Comparison of ENCODE assay signal across 1 cellular context in the genomic region with DNA sequence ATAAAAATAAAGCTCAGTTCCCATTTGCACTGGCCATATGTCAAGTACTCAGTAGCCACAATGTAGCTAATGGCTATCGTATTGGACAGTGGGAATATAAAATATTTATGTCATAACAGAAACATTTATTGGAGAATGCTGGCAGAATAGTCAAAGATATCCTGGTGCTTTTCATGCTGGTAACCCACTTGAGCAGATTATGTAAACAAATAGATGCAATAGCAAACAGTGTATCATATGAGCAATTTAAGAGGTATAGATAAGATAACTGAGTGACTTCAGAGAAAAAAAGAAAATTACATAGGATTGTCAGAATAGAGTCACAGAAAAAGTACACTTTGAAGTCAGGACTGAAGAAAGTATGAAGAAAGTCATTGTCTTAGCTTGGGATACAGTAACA.
A peak's percentile ranks its signal among the peaks of the same experiment; 100 is the strongest.
TF ChIP-seq lines count a peak whose summit lies in the region.

No MANE protein-coding gene starts in this region.

TF ChIP-seq in HEK293, 187 proteins besides CTCF, POLR2A, EP300 and RAD21 (continued from another document):
- TF ChIP-seq, protein P1, sequence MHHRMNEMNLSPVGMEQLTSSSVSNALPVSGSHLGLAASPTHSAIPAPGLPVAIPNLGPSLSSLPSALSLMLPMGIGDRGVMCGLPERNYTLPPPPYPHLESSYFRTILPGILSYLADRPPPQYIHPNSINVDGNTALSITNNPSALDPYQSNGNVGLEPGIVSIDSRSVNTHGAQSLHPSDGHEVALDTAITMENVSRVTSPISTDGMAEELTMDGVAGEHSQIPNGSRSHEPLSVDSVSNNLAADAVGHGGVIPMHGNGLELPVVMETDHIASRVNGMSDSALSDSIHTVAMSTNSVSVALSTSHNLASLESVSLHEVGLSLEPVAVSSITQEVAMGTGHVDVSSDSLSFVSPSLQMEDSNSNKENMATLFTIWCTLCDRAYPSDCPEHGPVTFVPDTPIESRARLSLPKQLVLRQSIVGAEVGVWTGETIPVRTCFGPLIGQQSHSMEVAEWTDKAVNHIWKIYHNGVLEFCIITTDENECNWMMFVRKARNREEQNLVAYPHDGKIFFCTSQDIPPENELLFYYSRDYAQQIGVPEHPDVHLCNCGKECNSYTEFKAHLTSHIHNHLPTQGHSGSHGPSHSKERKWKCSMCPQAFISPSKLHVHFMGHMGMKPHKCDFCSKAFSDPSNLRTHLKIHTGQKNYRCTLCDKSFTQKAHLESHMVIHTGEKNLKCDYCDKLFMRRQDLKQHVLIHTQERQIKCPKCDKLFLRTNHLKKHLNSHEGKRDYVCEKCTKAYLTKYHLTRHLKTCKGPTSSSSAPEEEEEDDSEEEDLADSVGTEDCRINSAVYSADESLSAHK (tag by site-specific recombination; IDR thresholded peaks at IDR 0.05) = peak; percentile 39; the same call in 1 of the 2 replicates
- TF ChIP-seq ZNF629 (tag by site-specific recombination; IDR thresholded peaks at IDR 0.05) (0 out of 2 replicates have a peak, but pooled peaks have one; percentile 41), OSR2 (tag by site-specific recombination; IDR thresholded peaks at IDR 0.05) (peak; percentile 63; the same call in 1 of the 2 replicates), ZBTB21 (tag by site-specific recombination; IDR thresholded peaks at IDR 0.05) (no peak), ZNF558 (tag by site-specific recombination; IDR thresholded peaks at IDR 0.05) (no peak), ZNF366 (tag by site-specific recombination; conservative IDR thresholded peaks at IDR 0.05) (no peak), ZBTB17 (tag by site-specific recombination; IDR thresholded peaks at IDR 0.05) (no peak), ZEB2 (tag by site-specific recombination; IDR thresholded peaks at IDR 0.05) (peak; percentile 43; the same call in 1 of the 2 replicates), ZXDB (tag by site-specific recombination; IDR thresholded peaks at IDR 0.05) (peak; percentile 30; the same call in 1 of the 2 replicates), ZFP3 (tag by site-specific recombination; IDR thresholded peaks at IDR 0.05; ENCODE audit: low read depth) (no peak)
- TF ChIP-seq, protein P2, sequence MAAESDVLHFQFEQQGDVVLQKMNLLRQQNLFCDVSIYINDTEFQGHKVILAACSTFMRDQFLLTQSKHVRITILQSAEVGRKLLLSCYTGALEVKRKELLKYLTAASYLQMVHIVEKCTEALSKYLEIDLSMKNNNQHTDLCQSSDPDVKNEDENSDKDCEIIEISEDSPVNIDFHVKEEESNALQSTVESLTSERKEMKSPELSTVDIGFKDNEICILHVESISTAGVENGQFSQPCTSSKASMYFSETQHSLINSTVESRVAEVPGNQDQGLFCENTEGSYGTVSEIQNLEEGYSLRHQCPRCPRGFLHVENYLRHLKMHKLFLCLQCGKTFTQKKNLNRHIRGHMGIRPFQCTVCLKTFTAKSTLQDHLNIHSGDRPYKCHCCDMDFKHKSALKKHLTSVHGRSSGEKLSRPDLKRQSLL (tag by site-specific recombination; IDR thresholded peaks at IDR 0.05) = no peak
- TF ChIP-seq, protein P3, sequence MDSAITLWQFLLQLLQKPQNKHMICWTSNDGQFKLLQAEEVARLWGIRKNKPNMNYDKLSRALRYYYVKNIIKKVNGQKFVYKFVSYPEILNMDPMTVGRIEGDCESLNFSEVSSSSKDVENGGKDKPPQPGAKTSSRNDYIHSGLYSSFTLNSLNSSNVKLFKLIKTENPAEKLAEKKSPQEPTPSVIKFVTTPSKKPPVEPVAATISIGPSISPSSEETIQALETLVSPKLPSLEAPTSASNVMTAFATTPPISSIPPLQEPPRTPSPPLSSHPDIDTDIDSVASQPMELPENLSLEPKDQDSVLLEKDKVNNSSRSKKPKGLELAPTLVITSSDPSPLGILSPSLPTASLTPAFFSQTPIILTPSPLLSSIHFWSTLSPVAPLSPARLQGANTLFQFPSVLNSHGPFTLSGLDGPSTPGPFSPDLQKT (IDR thresholded peaks at IDR 0.05; ENCODE audit: borderline replicate concordance, low read depth, low read length) = no peak
TF ChIP-seq in HEK293: peak in this region for 13.
